ENCODE assay signal across 10 cellular contexts in the genomic region with DNA sequence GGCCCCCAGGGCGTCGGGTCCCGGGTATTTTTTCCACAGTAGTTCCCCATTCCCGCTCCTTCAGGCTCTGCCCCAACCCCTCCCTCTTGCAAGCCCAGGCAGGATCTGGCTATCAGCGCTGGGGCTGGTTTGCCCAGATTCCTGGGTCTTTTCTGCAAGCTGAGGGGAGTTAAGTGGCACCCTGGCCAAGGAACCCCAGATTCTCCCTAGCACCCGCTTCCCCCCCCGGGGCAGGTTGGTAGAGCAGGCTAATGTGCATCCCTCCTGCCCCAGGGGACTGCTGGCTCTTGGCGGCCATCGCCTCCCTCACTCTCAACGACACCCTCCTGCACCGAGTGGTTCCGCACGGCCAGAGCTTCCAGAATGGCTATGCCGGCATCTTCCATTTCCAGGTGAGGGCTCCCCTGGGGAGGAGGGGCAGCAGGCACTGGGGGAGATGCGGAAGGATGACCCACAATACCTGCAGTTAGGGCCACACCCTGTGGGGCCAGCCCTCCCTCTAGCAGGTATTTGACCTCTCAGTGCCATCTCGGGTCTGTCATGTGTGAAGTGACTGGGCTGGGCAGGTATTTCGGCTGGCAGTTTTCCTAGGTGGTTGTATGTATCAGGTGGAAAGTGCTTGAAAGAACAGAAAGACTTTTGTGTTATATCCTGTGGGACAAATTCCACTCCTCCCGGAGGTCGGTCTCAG. TPM values are rescaled to one million over a fixed set of nuclear protein-coding genes. Genes with fewer than 3 reads are reported as not detected.
A peak's percentile ranks its signal among the peaks of the same experiment; 100 is the strongest.
DNase-seq lines count a peak whose midpoint lies in the region; ATAC-seq and TF ChIP-seq lines count a peak whose summit lies in the region.
"Had no signal": no experiment of that assay in that cellular context is flagged by ENCODE, and none has a peak within 500 bp of the region (broad histone marks: within the 10 kb centered on the region; RNA-seq: fewer than 3 reads in every experiment).

No MANE protein-coding gene starts in this region.

- H3K79me2 ChIP-seq in Loucy (ENCODE audit: insufficient read depth, low read length), result peaks cover 24% of the 10 kb centered on the region

- H3K9ac ChIP-seq in BLaER1, result peak overlapping the region; percentile 92
- peak overlapping the region; percentile 97 for H3K9ac ChIP-seq in Loucy (ENCODE audit: low read depth, low read length, poor library complexity, severe bottlenecking)

- no peaks in the 10 kb centered on the region for H3K9me3 ChIP-seq in BLaER1
- no peaks in the 10 kb centered on the region for H3K9me3 ChIP-seq in Loucy (ENCODE audit: insufficient read depth, low read depth, low read length)
- H3K9me3 ChIP-seq in naive thymus-derived CD4-positive, alpha-beta T cell (ENCODE audit: control insufficient read depth in 2 of 3, low read length in 3 of 3), result no peaks in the 10 kb centered on the region

- H3K4me3 ChIP-seq in BLaER1 (peak overlapping the region; percentile 80), Loucy (ENCODE audit: low read length, poor library complexity, severe bottlenecking) (peak overlapping the region; percentile 93)
- H3K4me3 ChIP-seq in naive thymus-derived CD4-positive, alpha-beta T cell (ENCODE audit: low read length), result no peak overlapping the region

- no peaks in the 10 kb centered on the region for H3K9me2 ChIP-seq in Loucy (replicated peaks; ENCODE audit: low read depth, low read length)

- CTCF ChIA-PET in naive thymus-derived CD4-positive, alpha-beta T cell (lab: Charles Lee), result interaction anchor here (0.8 to 1.0 kb wide), 2 partner anchors 65 to 484 kb away, joined by 3 to 5 read pairs; no protein-coding TSS in a partner anchor

- intact Hi-C loops in dendritic cell treated with granulocyte-macrophage colony-stimulating factor and Interleukin-4, amounts not matched to agents 40 ng/mL and 50 ng/mL, for 4 days (cut with micrococcal nuclease), result no loop called here
- intact Hi-C loops in naive thymus-derived CD4-positive, alpha-beta T cell (cut with micrococcal nuclease), result no loop called here

- H3K4me2 ChIP-seq in BLaER1 (peak overlapping the region; percentile 99), Loucy (ENCODE audit: low read depth, low read length, poor library complexity, severe bottlenecking) (peak overlapping the region; percentile 80)

- no peak for DNase-seq in naive thymus-derived CD4-positive, alpha-beta T cell
- DNase-seq in COLO829 (ENCODE audit: low spot score) (no peak), NCI-H524 (lab: John Stamatoyannopoulos, UW) (no peak), putamen (ENCODE audit: low spot score) (no peak)
- DNase-seq: Kasumi-1 had no signal

- peaks cover 64% of the 10 kb centered on the region for H3K36me3 Mint-ChIP-seq in dendritic cell treated with granulocyte-macrophage colony-stimulating factor and Interleukin-4, amounts not matched to agents 40 ng/mL and 50 ng/mL, for 4 days (ENCODE audit: low read depth)
- H3K36me3 Mint-ChIP-seq in naive thymus-derived CD4-positive, alpha-beta T cell, result peaks cover 0 to 16% (median 0%) of the 10 kb centered on the region in 5 donors

- TF ChIP-seq CTCF in Loucy (conservative IDR thresholded peaks at IDR 0.05; ENCODE audit: low read length), result no peak

- no peaks in the 10 kb centered on the region for H3K27me3 Mint-ChIP-seq in dendritic cell treated with granulocyte-macrophage colony-stimulating factor and Interleukin-4, amounts not matched to agents 40 ng/mL and 50 ng/mL, for 4 days
- peaks cover 0 to 15% (median 0%) of the 10 kb centered on the region in 5 donors for H3K27me3 Mint-ChIP-seq in naive thymus-derived CD4-positive, alpha-beta T cell

- no peak overlapping the region for H2AFZ ChIP-seq in Loucy (ENCODE audit: low read length)

- peaks cover 43% of the 10 kb centered on the region for H3K4me1 Mint-ChIP-seq in dendritic cell treated with granulocyte-macrophage colony-stimulating factor and Interleukin-4, amounts not matched to agents 40 ng/mL and 50 ng/mL, for 4 days (ENCODE audit: low read depth)
- H3K4me1 Mint-ChIP-seq in naive thymus-derived CD4-positive, alpha-beta T cell, result peaks cover 14 to 30% (median 24%) of the 10 kb centered on the region in 7 donors

- H4K20me1 ChIP-seq in BLaER1 (peaks cover 36% of the 10 kb centered on the region), Loucy (ENCODE audit: insufficient read depth, low read length, poor library complexity, severe bottlenecking) (no peaks in the 10 kb centered on the region)

- no peaks in the 10 kb centered on the region for H3K27me3 ChIP-seq in BLaER1
- no peaks in the 10 kb centered on the region for H3K27me3 ChIP-seq in Loucy (ENCODE audit: insufficient read depth, low read length, poor library complexity, severe bottlenecking)
- H3K27me3 ChIP-seq in naive thymus-derived CD4-positive, alpha-beta T cell (ENCODE audit: control insufficient read depth in 2 of 2, insufficient read depth in 2 of 2, low read length in 2 of 2), result no peaks in the 10 kb centered on the region

- ATAC-seq in naive thymus-derived CD4-positive, alpha-beta T cell, result no peak
- ATAC-seq in GM19324 (IDR thresholded peaks at IDR 0.05; ENCODE audit: low FRiP score, unreplicated experiment), result no peak

- POLR2A ChIA-PET in naive thymus-derived CD4-positive, alpha-beta T cell (lab: Charles Lee), result interaction anchor here (0.9 to 4.4 kb wide), 2 partner anchors 48 to 274 kb away, joined by 4 to 43 read pairs; a partner anchor contains a TSS

- peaks cover 51% of the 10 kb centered on the region for H3K36me3 ChIP-seq in BLaER1
- peaks cover 6% of the 10 kb centered on the region; the same call in 1 of the 2 replicates for H3K36me3 ChIP-seq in Loucy (ENCODE audit: insufficient read depth, low read length)
- H3K36me3 ChIP-seq in naive thymus-derived CD4-positive, alpha-beta T cell (ENCODE audit: control insufficient read depth in 2 of 3, insufficient read depth in 3 of 3, low read length in 3 of 3), result peaks cover 0 to 28% (median 3%) of the 10 kb centered on the region in 3 experiments

- no peaks in the 10 kb centered on the region for H3K9me3 Mint-ChIP-seq in dendritic cell treated with granulocyte-macrophage colony-stimulating factor and Interleukin-4, amounts not matched to agents 40 ng/mL and 50 ng/mL, for 4 days
- no peaks in the 10 kb centered on the region for H3K9me3 Mint-ChIP-seq in naive thymus-derived CD4-positive, alpha-beta T cell

- peak overlapping the region; percentile 94; the same call in 1 of the 2 replicates for H3K27ac ChIP-seq in BLaER1
- peak overlapping the region; percentile 93 for H3K27ac ChIP-seq in naive thymus-derived CD4-positive, alpha-beta T cell (ENCODE audit: low read depth, low read length)

- no peaks in the 10 kb centered on the region for H3F3A ChIP-seq in Loucy (ENCODE audit: low read depth)

- peak overlapping the region; percentile 82 for H3K4me3 Mint-ChIP-seq in dendritic cell treated with granulocyte-macrophage colony-stimulating factor and Interleukin-4, amounts not matched to agents 40 ng/mL and 50 ng/mL, for 4 days
- peak overlapping the region; percentile 28 to 98 (median 83) for H3K4me3 Mint-ChIP-seq in naive thymus-derived CD4-positive, alpha-beta T cell

- no peak overlapping the region for H3K27ac Mint-ChIP-seq in dendritic cell treated with granulocyte-macrophage colony-stimulating factor and Interleukin-4, amounts not matched to agents 40 ng/mL and 50 ng/mL, for 4 days
- peak overlapping the region in 5 of 9 donors; percentile 8 to 67 (median 14) for H3K27ac Mint-ChIP-seq in naive thymus-derived CD4-positive, alpha-beta T cell

- H3K4me1 ChIP-seq in BLaER1 (peaks cover 36% of the 10 kb centered on the region), Loucy (ENCODE audit: insufficient read depth, low read length, poor library complexity, severe bottlenecking) (peaks cover 22% of the 10 kb centered on the region)
- peaks cover 6 to 8% of the 10 kb centered on the region in 2 donors for H3K4me1 ChIP-seq in naive thymus-derived CD4-positive, alpha-beta T cell (ENCODE audit: control insufficient read depth in 2 of 2, insufficient read depth in 2 of 2, low read length in 2 of 2)

RNA-seq across cellular contexts. Expression of a gene that starts 1.6 kb away (rescaled TPM):
- total RNA-seq in naive thymus-derived CD4-positive, alpha-beta T cell, result 100 to 1,000 TPM in 3 of 5 experiments, 10 to 100 TPM in 2; 93.6 to 195 (median 130) TPM
- 10 to 100 TPM; 73.1 to 78.8 TPM for polyA plus RNA-seq in naive thymus-derived CD4-positive, alpha-beta T cell

RNA-seq across cellular contexts. Expression of a gene that starts 13.3 kb away (rescaled TPM):
- not detected for total RNA-seq in naive thymus-derived CD4-positive, alpha-beta T cell
- not detected for polyA plus RNA-seq in naive thymus-derived CD4-positive, alpha-beta T cell
- polyA plus RNA-seq: adipose tissue had no signal

RNA-seq across cellular contexts. Expression of a gene that starts 49.0 kb away (rescaled TPM):
- total RNA-seq in naive thymus-derived CD4-positive, alpha-beta T cell, result 10 to 100 TPM; 61.0 to 84.6 (median 67.9) TPM
- 10 to 100 TPM in 1 of 2 donors, 1 to 10 TPM in 1; 8.6 to 15.0 TPM for polyA plus RNA-seq in naive thymus-derived CD4-positive, alpha-beta T cell
